ENCODE assay signal across 19 cellular contexts in the genomic region with DNA sequence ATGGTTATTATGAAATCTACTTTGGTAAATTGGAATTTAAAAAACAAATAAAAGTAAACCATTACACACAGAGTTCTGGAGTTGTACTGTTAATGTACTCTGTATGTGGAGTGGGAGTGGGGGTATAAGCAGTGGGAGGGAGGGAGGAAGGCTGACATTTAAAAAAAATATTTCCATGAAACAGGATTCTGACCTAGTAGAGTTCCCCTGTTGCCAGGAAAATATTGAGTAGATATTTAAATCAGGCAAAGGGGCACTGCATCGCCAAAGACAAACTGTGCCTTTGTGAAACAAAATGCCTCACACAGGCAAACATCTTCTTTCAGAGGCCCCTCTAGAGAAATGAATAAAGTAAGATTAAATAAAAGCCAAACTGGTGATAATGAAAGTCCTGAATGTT.
A peak's percentile ranks its signal among the peaks of the same experiment; 100 is the strongest.
DNase-seq lines count a peak whose midpoint lies in the region; ATAC-seq, FAIRE-seq and TF ChIP-seq lines count a peak whose summit lies in the region.
"Had no signal": no experiment of that assay in that cellular context is flagged by ENCODE, and none has a peak within 500 bp of the region (broad histone marks: within the 10 kb centered on the region; RNA-seq: fewer than 3 reads in every experiment).

No MANE protein-coding gene starts in this region.

- ATAC-seq in left lung (no peak), thoracic aorta (ENCODE audit: insufficient number of reproducible peaks, low FRiP score, low read depth) (no peak), HG03175 (IDR thresholded peaks at IDR 0.05; ENCODE audit: unreplicated experiment) (no peak)
- ATAC-seq in CD4-positive, alpha-beta T cell (ENCODE audit: poor library complexity), result no peak

- no peak overlapping the region for H3K9ac ChIP-seq in endothelial cell of umbilical vein (replicated peaks; ENCODE audit: extremely low read depth, insufficient read depth, low read length)
- H3K9ac ChIP-seq: GM23248 had no signal

- no peak overlapping the region for H3K4me3 Mint-ChIP-seq in CD4-positive, alpha-beta T cell
- H3K4me3 Mint-ChIP-seq: CD4-positive, CD25-positive, alpha-beta regulatory T cell had no signal

- H3K4me3 ChIP-seq in endothelial cell of umbilical vein (replicated peaks in 1 of 3; ENCODE audit: insufficient read depth in 1 of 3, low read depth in 1 of 3, low read length in 3 of 3) (no peak overlapping the region), left lung (no peak overlapping the region), thoracic aorta (no peak overlapping the region)
- H3K4me3 ChIP-seq: GM23248 had no signal

- no peak for TF ChIP-seq POLR2A in endothelial cell of umbilical vein (IDR thresholded peaks at IDR 0.05; ENCODE audit: low read depth, low read length)

- no TSS peak for BruUV-seq in endothelial cell of umbilical vein (replicated peaks; lab: Mats Ljungman, UMichigan)

- H3K27ac Mint-ChIP-seq in CD4-positive, alpha-beta T cell, result no peak overlapping the region
- H3K27ac Mint-ChIP-seq: CD4-positive, CD25-positive, alpha-beta regulatory T cell had no signal

- POLR2A ChIA-PET in endothelial cell of umbilical vein (lab: Charles Lee), result no interaction called here
- POLR2A ChIA-PET in CD4-positive, alpha-beta T cell (lab: Charles Lee), result no interaction called here

- H3K4me1 Mint-ChIP-seq in CD4-positive, alpha-beta T cell (ENCODE audit: low read depth), result no peaks in the 10 kb centered on the region
- H3K4me1 Mint-ChIP-seq: CD4-positive, CD25-positive, alpha-beta regulatory T cell had no signal

- no peak for FAIRE-seq in endothelial cell of umbilical vein (lab: Jason Lieb, UNC)
- FAIRE-seq: A204.1, GM12892, GM18507, H54 had no signal

- peaks cover 2% of the 10 kb centered on the region for H3K4me1 ChIP-seq in endothelial cell of umbilical vein (ENCODE audit: control insufficient read depth, extremely low read depth, insufficient read depth, low read length)
- peaks cover 0 to 7% of the 10 kb centered on the region in 2 donors for H3K4me1 ChIP-seq in left lung
- H3K4me1 ChIP-seq in thoracic aorta (ENCODE audit: control insufficient read depth in 1 of 2, low read depth in 2 of 2), result peaks cover 14 to 38% of the 10 kb centered on the region in 2 donors
- H3K4me1 ChIP-seq: BE2C had no signal

- CTCF ChIA-PET in endothelial cell of umbilical vein (lab: Charles Lee), result no interaction called here
- CTCF ChIA-PET in CD4-positive, alpha-beta T cell (lab: Charles Lee), result no interaction called here

- no peaks in the 10 kb centered on the region for H3K27me3 ChIP-seq in endothelial cell of umbilical vein (ENCODE audit: control insufficient read depth in 2 of 2, insufficient read depth in 2 of 2, low read length in 2 of 2)
- no peaks in the 10 kb centered on the region for H3K27me3 ChIP-seq in left lung
- no peaks in the 10 kb centered on the region for H3K27me3 ChIP-seq in thoracic aorta (replicated peaks; ENCODE audit: insufficient read depth)
- no peaks in the 10 kb centered on the region for H3K27me3 ChIP-seq in CD4-positive, alpha-beta T cell (ENCODE audit: control insufficient read depth, insufficient read depth, low read length)
- H3K27me3 ChIP-seq: BE2C had no signal

- no peaks in the 10 kb centered on the region for H3K9me1 ChIP-seq in endothelial cell of umbilical vein (replicated peaks; ENCODE audit: control insufficient read depth, extremely low read depth, insufficient read depth, low read length)

- H2AFZ ChIP-seq in endothelial cell of umbilical vein (ENCODE audit: low read depth, low read length), result no peak overlapping the region
- H2AFZ ChIP-seq: GM23248 had no signal

- peaks cover 4% of the 10 kb centered on the region for H3K27me3 Mint-ChIP-seq in CD4-positive, alpha-beta T cell

- peaks cover 3% of the 10 kb centered on the region for H3K9me3 Mint-ChIP-seq in CD4-positive, alpha-beta T cell

- dilution Hi-C loops in endothelial cell of umbilical vein (cut with MboI; ENCODE audit: extremely low pct_ligation_motif_present, low sequenced_read_pairs), result no loop called here

- DNase-seq in endothelial cell of umbilical vein (ENCODE audit: low read depth, low spot score), result no peak
- no peak for DNase-seq in left lung
- no peak for DNase-seq in thoracic aorta (ENCODE audit: low spot score)
- no peak for DNase-seq in CD4-positive, alpha-beta T cell
- no peak for DNase-seq in occipital lobe (lab: John Stamatoyannopoulos, UW)
- DNase-seq: ACHN; BE2C; C1 segment of cervical spinal cord; CD4-positive, CD25-positive, alpha-beta regulatory T cell; DMS153; DMS79; GDM1; GM23248; HCEC 1CT had no signal

- intact Hi-C loops in endothelial cell of umbilical vein (cut with micrococcal nuclease) (no loop called here), left lung (cut with DNase I) (no loop called here)
- intact Hi-C loops in CD4-positive, alpha-beta T cell (cut with DNase I, micrococcal nuclease), result no loop called here

- H3K79me2 ChIP-seq in endothelial cell of umbilical vein (ENCODE audit: control insufficient read depth, insufficient read depth, low read length), result peaks cover 76% of the 10 kb centered on the region

- TF ChIP-seq CTCF in endothelial cell of umbilical vein (IDR thresholded peaks at IDR 0.05; ENCODE audit: extremely low read depth in 1 of 2, insufficient read depth in 1 of 2, low read depth in 1 of 2, low read length in 2 of 2) (no peak), left lung (IDR thresholded peaks at IDR 0.05) (no peak), thoracic aorta (IDR thresholded peaks at IDR 0.05) (no peak)
- TF ChIP-seq CTCF in CD4-positive, alpha-beta T cell (IDR thresholded peaks at IDR 0.05), result no peak

- H4K20me1 ChIP-seq in endothelial cell of umbilical vein (replicated peaks; ENCODE audit: control insufficient read depth, extremely low read depth, insufficient read depth, low read length), result peaks cover 3% of the 10 kb centered on the region

- H3K9me3 ChIP-seq in endothelial cell of umbilical vein (replicated peaks; ENCODE audit: control insufficient read depth, insufficient read depth, low read length), result no peaks in the 10 kb centered on the region
- no peaks in the 10 kb centered on the region for H3K9me3 ChIP-seq in left lung
- H3K9me3 ChIP-seq in thoracic aorta, result no peaks in the 10 kb centered on the region
- no peaks in the 10 kb centered on the region for H3K9me3 ChIP-seq in CD4-positive, alpha-beta T cell (ENCODE audit: control insufficient read depth, low read length)
- H3K9me3 ChIP-seq: BE2C had no signal

- peak overlapping the region; percentile 3 for H3K27ac ChIP-seq in endothelial cell of umbilical vein (ENCODE audit: insufficient read depth, low read depth, low read length)
- peak overlapping the region; percentile 21 to 24 for H3K27ac ChIP-seq in left lung
- H3K27ac ChIP-seq in thoracic aorta, result peak overlapping the region; percentile 63 to 66
- no peak overlapping the region for H3K27ac ChIP-seq in CD4-positive, alpha-beta T cell (ENCODE audit: low read depth, low read length)
- H3K27ac ChIP-seq: GM23248 had no signal

- H3K36me3 ChIP-seq in endothelial cell of umbilical vein (ENCODE audit: control insufficient read depth in 2 of 2, extremely low read depth in 1 of 2, insufficient read depth in 2 of 2, low read length in 2 of 2) (peaks cover 11 to 17% of the 10 kb centered on the region in 2 experiments), left lung (no peaks in the 10 kb centered on the region), thoracic aorta (no peaks in the 10 kb centered on the region)
- H3K36me3 ChIP-seq: BE2C had no signal

- H3K4me2 ChIP-seq in endothelial cell of umbilical vein (ENCODE audit: insufficient read depth, low read length), result no peak overlapping the region

- H3K36me3 Mint-ChIP-seq in CD4-positive, alpha-beta T cell (ENCODE audit: low read depth), result no peaks in the 10 kb centered on the region
- H3K36me3 Mint-ChIP-seq: CD4-positive, CD25-positive, alpha-beta regulatory T cell had no signal

TF ChIP-seq in endothelial cell of umbilical vein, 7 proteins besides CTCF, POLR2A, EP300 and RAD21:
- TF ChIP-seq, protein P1, sequence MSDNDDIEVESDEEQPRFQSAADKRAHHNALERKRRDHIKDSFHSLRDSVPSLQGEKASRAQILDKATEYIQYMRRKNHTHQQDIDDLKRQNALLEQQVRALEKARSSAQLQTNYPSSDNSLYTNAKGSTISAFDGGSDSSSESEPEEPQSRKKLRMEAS (IDR thresholded peaks at IDR 0.05; ENCODE audit: insufficient read depth, insufficient read length), result no peak
- TF ChIP-seq GATA2 (IDR thresholded peaks at IDR 0.05; ENCODE audit: insufficient read depth, insufficient read length, low read depth, low read length), result no peak
- no peak for TF ChIP-seq FOS (IDR thresholded peaks at IDR 0.05; ENCODE audit: borderline replicate concordance, insufficient read depth, low read length)
- TF ChIP-seq MYC (IDR thresholded peaks at IDR 0.05; ENCODE audit: low read depth, low read length), result no peak
- no peak for TF ChIP-seq EZH2 (IDR thresholded peaks at IDR 0.05; ENCODE audit: borderline replicate concordance, low read depth, low read length, severe bottlenecking)
- no peak for TF ChIP-seq POLR2AphosphoS5 (IDR thresholded peaks at IDR 0.05; ENCODE audit: insufficient read depth, low read depth, low read length)
- TF ChIP-seq JUN (IDR thresholded peaks at IDR 0.05; ENCODE audit: borderline replicate concordance, insufficient read depth, insufficient read length, low read depth), result no peak
